26 cellular contexts compared by ENCODE assay signal in genomic region chr1:175527773-175528172, GRCh38.
"Had no signal": no experiment of that assay in that cellular context is flagged by ENCODE, and none has a peak within 500 bp of the region (broad histone marks: within the 10 kb centered on the region; RNA-seq: fewer than 3 reads in every experiment).

No MANE protein-coding gene starts in this region.

- H3K79me2 ChIP-seq: parathyroid adenoma had no signal

- H3K4me1 ChIP-seq: parathyroid adenoma, psoas muscle, sigmoid colon, suprapubic skin, testis, tibial artery, upper lobe of right lung, uterus had no signal

- H3K9ac ChIP-seq: neural progenitor cell, parathyroid adenoma had no signal

- H2AFZ ChIP-seq: neural progenitor cell, parathyroid adenoma had no signal

- H3K36me3 ChIP-seq: neural progenitor cell, ovary, right lobe of liver, sigmoid colon, suprapubic skin, tibial artery, transverse colon, upper lobe of right lung, uterus had no signal

- ATAC-seq: natural killer cell; psoas muscle; right cardiac atrium; right lobe of liver; stimulated activated memory B cell treated with anti-CD40 and anti-IgM and Interleukin-4, amounts not matched to agents 10 μg/mL and 1 μg/mL and 100 μg/mL, for 72 hours; stimulated activated naive CD8-positive, alpha-beta T cell treated with anti-CD3 and anti-CD28 coated beads, Interleukin-15, amount 100 ng/mL, for 72 hours; stimulated activated naive CD8-positive, alpha-beta T cell treated with anti-CD3 and anti-CD28 coated beads, Interleukin-15, Interleukin-2, amounts not matched to agents 100 U/mL and 50 U/mL, for 24 hours; upper lobe of right lung had no signal

- H3K27me3 ChIP-seq: neural progenitor cell, ovary, right lobe of liver, sigmoid colon, suprapubic skin, testis, tibial artery, transverse colon, upper lobe of right lung, uterus had no signal

- H3K4me2 ChIP-seq: neural progenitor cell had no signal

- H3K9me3 ChIP-seq: ovary, psoas muscle, right lobe of liver, sigmoid colon, suprapubic skin, testis, tibial artery, transverse colon, upper lobe of right lung, uterus had no signal

- FAIRE-seq: small intestine had no signal

- H3K4me3 ChIP-seq: neural progenitor cell, ovary, psoas muscle, right lobe of liver, sigmoid colon, suprapubic skin, testis, tibial artery, transverse colon, upper lobe of right lung, uterus had no signal

- H3K27ac ChIP-seq: neural progenitor cell, ovary, parathyroid adenoma, psoas muscle, right lobe of liver, sigmoid colon, suprapubic skin, testis, tibial artery, upper lobe of right lung, uterus had no signal

- DNase-seq: natural killer cell; occipital lobe; ovary; posterior cingulate gyrus; psoas muscle; right cardiac atrium; right lobe of liver; sigmoid colon; small intestine; stimulated activated CD4-positive, alpha-beta T cell treated with anti-CD3 and anti-CD28 coated beads, Interleukin-15, amount 100 ng/mL, for 24 hours; stimulated activated CD4-positive, alpha-beta T cell treated with anti-CD3 and anti-CD28 coated beads, Interleukin-2, amount 100 ng/mL, for 24 hours; stimulated activated CD4-positive, alpha-beta T cell treated with anti-CD3 and anti-CD28 coated beads, Interleukin-2, amount 100 ng/mL, for 48 hours; stimulated activated CD4-positive, alpha-beta T cell treated with anti-CD3 and anti-CD28 coated beads, Interleukin-4, amount 100 ng/mL, for 24 hours; stimulated activated naive CD4-positive, alpha-beta T cell; stimulated activated naive CD8-positive, alpha-beta T cell treated with anti-CD3 and anti-CD28 coated beads, Interleukin-15, amount 100 ng/mL, for 72 hours; stimulated activated naive CD8-positive, alpha-beta T cell treated with anti-CD3 and anti-CD28 coated beads, Interleukin-15, Interleukin-2, amounts not matched to agents 100 U/mL and 50 U/mL, for 24 hours; substantia nigra; testis; tibial artery; transverse colon; upper lobe of right lung; uterus had no signal
